ENCODE assay signal across 10 cellular contexts in the genomic region with DNA sequence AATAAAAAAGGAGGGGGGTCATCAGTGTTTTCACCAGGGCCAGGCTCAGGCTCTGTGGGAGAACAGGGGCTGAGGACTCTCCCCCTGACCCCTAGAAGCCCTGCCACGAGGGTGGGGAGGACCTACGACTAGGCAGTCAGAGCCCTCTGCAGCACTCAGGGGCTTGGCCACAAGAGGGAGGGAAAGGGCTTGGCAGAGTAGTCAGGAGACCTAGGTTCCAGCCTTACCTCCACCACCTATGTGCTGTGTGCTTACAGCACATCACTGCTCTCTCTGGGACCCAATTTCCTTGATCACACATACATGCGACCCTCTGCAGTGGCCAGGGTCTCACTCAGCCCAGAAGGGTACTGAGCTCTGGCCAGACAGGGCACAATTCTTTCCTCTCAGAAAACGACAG. TPM values are rescaled to one million over a fixed set of nuclear protein-coding genes. Genes with fewer than 3 reads are reported as not detected.
A peak's percentile ranks its signal among the peaks of the same experiment; 100 is the strongest.
DNase-seq lines count a peak whose midpoint lies in the region; ATAC-seq and TF ChIP-seq lines count a peak whose summit lies in the region.
"Had no signal": no experiment of that assay in that cellular context is flagged by ENCODE, and none has a peak within 500 bp of the region (broad histone marks: within the 10 kb centered on the region; RNA-seq: fewer than 3 reads in every experiment).

No MANE protein-coding gene starts in this region.

- CTCF ChIA-PET in activated CD8-positive, alpha-beta T cell treated with anti-CD3 and anti-CD28 coated beads for 36 hours (lab: Charles Lee), result no interaction called here

- no peaks in the 10 kb centered on the region for H3K9me3 Mint-ChIP-seq in activated CD8-positive, alpha-beta T cell treated with anti-CD3 and anti-CD28 coated beads for 36 hours

- no peaks in the 10 kb centered on the region for H3K79me2 ChIP-seq in DND-41 (ENCODE audit: insufficient read depth, low read length)

- no peak overlapping the region for H3K9ac ChIP-seq in DND-41 (ENCODE audit: low read depth, low read length)

- H3K4me3 ChIP-seq in DND-41 (ENCODE audit: low read depth in 1 of 2, low read length in 2 of 2) (no peak overlapping the region), psoas muscle (no peak overlapping the region)

- no peaks in the 10 kb centered on the region for H3K36me3 Mint-ChIP-seq in activated CD8-positive, alpha-beta T cell treated with anti-CD3 and anti-CD28 coated beads for 36 hours (ENCODE audit: low read depth)

- H3K4me1 ChIP-seq in DND-41 (ENCODE audit: insufficient read depth, low read length) (no peaks in the 10 kb centered on the region), psoas muscle (no peaks in the 10 kb centered on the region)

- H3K27me3 Mint-ChIP-seq in activated CD8-positive, alpha-beta T cell treated with anti-CD3 and anti-CD28 coated beads for 36 hours, result no peaks in the 10 kb centered on the region

- no peak overlapping the region for H3K4me2 ChIP-seq in DND-41 (ENCODE audit: insufficient read depth, low read length)

- in situ Hi-C loops in KBM-7 (cut with MboI; ENCODE audit: low pct_unique_long_range_greater_than_20kb, low sequenced_read_pairs), result loop anchor here (25.0 kb wide), 1 partner anchor 97 kb away; no protein-coding TSS in a partner anchor

- no peaks in the 10 kb centered on the region for H3K9me3 ChIP-seq in DND-41 (ENCODE audit: insufficient read depth, low read length, severe bottlenecking)
- H3K9me3 ChIP-seq in psoas muscle, result no peaks in the 10 kb centered on the region

- no peak overlapping the region for H2AFZ ChIP-seq in DND-41 (ENCODE audit: low read depth, low read length)

- H4K20me1 ChIP-seq in DND-41 (ENCODE audit: insufficient read depth, low read length), result no peaks in the 10 kb centered on the region

- intact Hi-C loops in activated CD8-positive, alpha-beta T cell treated with anti-CD3 and anti-CD28 coated beads for 36 hours (cut with micrococcal nuclease), result no loop called here
- intact Hi-C loops in psoas muscle (cut with DNase I), result no loop called here

- H3K4me3 Mint-ChIP-seq in activated CD8-positive, alpha-beta T cell treated with anti-CD3 and anti-CD28 coated beads for 36 hours, result no peak overlapping the region

- ATAC-seq in DND-41 (ENCODE audit: insufficient read depth, low read depth), result no peak
- ATAC-seq in activated CD8-positive, alpha-beta T cell treated with anti-CD3 and anti-CD28 coated beads for 36 hours, result peak; percentile 49
- ATAC-seq in HG02884 (IDR thresholded peaks at IDR 0.05; ENCODE audit: unreplicated experiment), result no peak
- no peak for ATAC-seq in psoas muscle

- no peak overlapping the region for H3K27ac Mint-ChIP-seq in activated CD8-positive, alpha-beta T cell treated with anti-CD3 and anti-CD28 coated beads for 36 hours

- H3K27ac ChIP-seq in DND-41 (ENCODE audit: low read length) (no peak overlapping the region), psoas muscle (no peak overlapping the region)

- peak; percentile 41 for TF ChIP-seq CTCF in DND-41 (IDR thresholded peaks at IDR 0.05; ENCODE audit: borderline replicate concordance, extremely low read depth, low read length, poor library complexity, severe bottlenecking)
- TF ChIP-seq CTCF in activated CD8-positive, alpha-beta T cell treated with anti-CD3 and anti-CD28 coated beads for 36 hours (IDR thresholded peaks at IDR 0.05), result no peak
- no peak for TF ChIP-seq CTCF in psoas muscle (IDR thresholded peaks at IDR 0.05)

- POLR2A ChIA-PET in activated CD8-positive, alpha-beta T cell treated with anti-CD3 and anti-CD28 coated beads for 36 hours (lab: Charles Lee), result no interaction called here

- DNase-seq in DND-41 (peak; percentile 11), KBM-7 (peak; percentile 57), medulla oblongata (ENCODE audit: extremely low spot score) (peak; percentile 46), SW480 (ENCODE audit: low spot score) (no peak), psoas muscle (no peak), cerebellum (ENCODE audit: low spot score) (no peak)
- DNase-seq in activated CD8-positive, alpha-beta T cell treated with anti-CD3 and anti-CD28 coated beads for 36 hours, result peak; percentile 12
- DNase-seq: activated effector memory CD4-positive, alpha-beta T cell treated with anti-CD3 and anti-CD28 coated beads, Interleukin-2, amount 50 U/mL, for 16 hours; NCI-H1694 treated with DMSO at 0.1 percent for 48 hours had no signal

- WGBS in psoas muscle, 3 donors, result 67 to 82% (median 68%) methylated on average over 4 of the region's 4 CpGs

- peaks cover 5% of the 10 kb centered on the region for H3K27me3 ChIP-seq in DND-41 (ENCODE audit: insufficient read depth, low read length, poor library complexity)
- H3K27me3 ChIP-seq in psoas muscle (ENCODE audit: insufficient read depth in 3 of 3, low read length in 2 of 3), result no peaks in the 10 kb centered on the region

- H3K4me1 Mint-ChIP-seq in activated CD8-positive, alpha-beta T cell treated with anti-CD3 and anti-CD28 coated beads for 36 hours (ENCODE audit: low read depth), result no peaks in the 10 kb centered on the region

- H3K36me3 ChIP-seq in DND-41 (ENCODE audit: insufficient read depth, low read length) (no peaks in the 10 kb centered on the region), psoas muscle (ENCODE audit: insufficient read depth in 1 of 2, low read depth in 1 of 2) (no peaks in the 10 kb centered on the region)

RNA-seq across cellular contexts. Expression of a gene that starts 16.3 kb away (rescaled TPM):
- 10 to 100 TPM; 63.0 to 64.5 TPM for total RNA-seq in activated CD8-positive, alpha-beta T cell treated with anti-CD3 and anti-CD28 coated beads for 36 hours
- total RNA-seq in psoas muscle, result 10 to 100 TPM; 17.7 to 38.6 (median 30.8) TPM
- polyA plus RNA-seq in psoas muscle, result 10 to 100 TPM; 32.9 to 48.9 (median 39.7) TPM
- 48.5 TPM for total RNA-seq in cerebellum

RNA-seq across cellular contexts. Expression of a gene that starts 24.5 kb away (rescaled TPM):
- total RNA-seq in activated CD8-positive, alpha-beta T cell treated with anti-CD3 and anti-CD28 coated beads for 36 hours, result under 1 TPM in 1 of 2 experiments, not detected in 1; 0.36 TPM
- not detected for total RNA-seq in psoas muscle
- under 1 TPM in 1 of 3 donors, not detected in 2; 0.05 TPM for polyA plus RNA-seq in psoas muscle
- 9.9 TPM for total RNA-seq in cerebellum

RNA-seq across cellular contexts. Expression of a gene that starts 51.3 kb away (rescaled TPM):
- total RNA-seq in activated CD8-positive, alpha-beta T cell treated with anti-CD3 and anti-CD28 coated beads for 36 hours, result 10 to 100 TPM; 38.1 to 38.8 TPM
- total RNA-seq in psoas muscle (100 to 1,000 TPM in 3 of 4 donors, 10 to 100 TPM in 1; 78.5 to 263 (median 184) TPM), cerebellum (26.5 TPM)
- polyA plus RNA-seq in psoas muscle, result 100 to 1,000 TPM; 154 to 276 (median 188) TPM

Comparison
In these comparisons a context has a peak if more than half of its experiments do, and no peak if none do; other contexts are left out.
1. DNase-seq: peak in DND-41 (single experiment), KBM-7 (single experiment), activated CD8-positive, alpha-beta T cell treated with anti-CD3 and anti-CD28 coated beads for 36 hours (single experiment) and medulla oblongata (single experiment); none in SW480 (single experiment), psoas muscle (0 of 2) and cerebellum (single experiment).